1 cellular context compared by ENCODE assay signal in the genomic region with DNA sequence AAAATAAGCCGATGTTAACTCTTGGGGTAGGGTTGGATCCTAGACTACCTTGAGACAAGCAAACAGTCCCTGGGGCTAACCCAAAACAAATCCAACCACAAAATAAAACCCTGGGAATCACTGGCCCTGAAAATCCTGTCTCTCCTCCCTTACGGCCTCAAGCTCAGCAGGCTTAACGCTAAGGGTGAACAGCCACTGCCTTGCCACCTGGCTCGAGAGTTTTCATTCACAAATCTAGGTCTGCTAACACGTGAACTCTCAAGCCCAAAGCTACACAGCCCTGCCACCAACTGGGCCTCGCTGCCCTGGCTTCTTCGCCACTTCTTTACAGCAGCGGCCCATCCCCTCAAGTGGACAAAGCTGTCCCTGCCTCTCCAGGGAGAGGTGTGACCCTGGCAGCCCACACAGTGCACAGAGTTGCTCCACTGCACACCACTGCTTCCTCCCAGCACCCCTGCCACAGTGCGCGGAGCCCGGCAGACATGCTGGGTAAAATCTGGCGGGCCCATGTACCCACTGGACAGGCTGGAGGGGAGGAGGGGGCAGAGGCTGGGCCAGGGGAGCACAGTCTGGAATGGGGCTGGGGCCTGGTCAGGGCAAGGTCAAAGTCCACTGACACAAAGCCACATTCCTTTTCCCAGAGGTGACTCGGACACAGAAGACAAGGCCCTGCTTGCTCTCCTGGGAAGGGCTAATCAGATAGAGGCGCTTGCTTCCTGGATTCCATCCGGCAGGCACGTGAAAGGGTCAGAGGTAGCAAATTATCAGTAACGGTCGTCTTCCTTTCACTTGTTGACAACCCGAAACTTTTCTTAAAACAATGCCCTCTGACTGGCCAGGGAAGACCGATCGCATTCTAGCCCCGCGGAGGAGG.
TF ChIP-seq lines count a peak whose summit lies in the region.

No MANE protein-coding gene starts in this region.

TF ChIP-seq in A549, 52 proteins besides CTCF, POLR2A, EP300 and RAD21:
- no peak for TF ChIP-seq NR3C1 (IDR thresholded peaks at IDR 0.05)
- no peak for TF ChIP-seq GATA3 (IDR thresholded peaks at IDR 0.05; ENCODE audit: borderline replicate concordance)
- no peak for TF ChIP-seq CEBPB (IDR thresholded peaks at IDR 0.05)
- no peak for TF ChIP-seq NPAS2 (CRISPR knock-in tag; IDR thresholded peaks at IDR 0.05; ENCODE audit: borderline replicate concordance)
- TF ChIP-seq MYC (IDR thresholded peaks at IDR 0.05; ENCODE audit: borderline replicate concordance, low read length): no peak
- TF ChIP-seq MAZ (IDR thresholded peaks at IDR 0.05; ENCODE audit: borderline replicate concordance, low read depth, low read length): no peak
- TF ChIP-seq POLR2AphosphoS2 (conservative IDR thresholded peaks at IDR 0.05; ENCODE audit: low read length): no peak
- no peak for TF ChIP-seq MAFK (IDR thresholded peaks at IDR 0.05; ENCODE audit: partially characterized antibody)
- no peak for TF ChIP-seq PHF8 (IDR thresholded peaks at IDR 0.05; ENCODE audit: borderline replicate concordance, low read depth)
- no peak for TF ChIP-seq NFE2L2 (conservative IDR thresholded peaks at IDR 0.05; ENCODE audit: low read length)
- no peak for TF ChIP-seq HOXB5 (CRISPR knock-in tag; IDR thresholded peaks at IDR 0.05)
- no peak for TF ChIP-seq EHF (CRISPR knock-in tag; IDR thresholded peaks at IDR 0.05)
- TF ChIP-seq HEYL (CRISPR knock-in tag; IDR thresholded peaks at IDR 0.05): no peak
